In the genomic region with DNA sequence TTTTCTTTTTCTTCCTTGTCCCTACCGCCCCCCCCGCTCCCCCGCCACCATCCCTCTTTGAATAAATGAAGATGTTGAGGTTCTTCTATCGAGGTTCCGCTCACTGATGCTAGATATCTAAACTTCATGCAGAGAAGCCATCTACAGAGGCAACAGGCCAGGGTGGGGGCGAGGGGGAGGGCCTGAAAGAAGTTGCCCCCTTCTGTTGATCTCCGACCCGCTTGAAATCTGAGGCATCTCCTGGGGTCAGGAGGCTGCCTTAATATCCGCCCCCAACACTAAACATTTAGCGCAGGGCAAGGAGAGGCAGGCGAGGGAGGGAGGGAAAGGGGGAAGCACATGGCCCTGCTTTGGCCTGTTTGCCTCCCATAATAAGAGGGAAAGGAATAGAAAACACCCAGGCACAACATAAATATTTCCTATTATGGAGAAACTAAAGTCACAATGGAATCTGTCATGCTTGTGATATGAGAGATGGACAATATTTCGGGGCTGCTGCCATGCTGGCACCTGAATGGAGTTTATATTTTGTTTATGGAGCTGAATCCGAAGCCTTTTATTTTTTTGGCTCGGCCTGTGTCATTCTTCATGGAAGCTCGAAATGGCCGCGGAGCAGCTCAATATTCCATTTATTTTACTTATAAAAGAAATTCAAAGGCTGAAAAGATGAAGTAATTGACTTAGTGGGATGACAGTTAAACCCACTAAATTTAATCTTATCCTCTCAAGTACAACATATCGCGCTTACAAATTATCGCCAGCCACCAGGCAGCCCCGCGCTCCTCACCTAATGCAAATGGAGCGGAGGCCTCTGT, we compare ENCODE assay signal across 9 cellular contexts.
A peak's percentile ranks its signal among the peaks of the same experiment; 100 is the strongest.
DNase-seq lines count a peak whose midpoint lies in the region; ATAC-seq and TF ChIP-seq lines count a peak whose summit lies in the region.
"Had no signal": no experiment of that assay in that cellular context is flagged by ENCODE, and none has a peak within 500 bp of the region (broad histone marks: within the 10 kb centered on the region; RNA-seq: fewer than 3 reads in every experiment).

No MANE protein-coding gene starts in this region.

- no peak for TF ChIP-seq EP300 in SK-N-SH (IDR thresholded peaks at IDR 0.05; ENCODE audit: borderline replicate concordance in 1 of 2, low read depth in 1 of 2, low read length in 1 of 2)

- H3F3A ChIP-seq in SK-N-SH (replicated peaks; ENCODE audit: insufficient read depth) = no peaks in the 10 kb centered on the region

- H3K4me2 ChIP-seq in SK-N-SH = peak overlapping the region; percentile 56

- CTCF ChIA-PET in SK-N-SH (lab: Yijun Ruan, JAX) = no interaction called here

- no peaks in the 10 kb centered on the region; a peak in 1 of 4 replicates for H3K4me1 ChIP-seq in SK-N-SH (ENCODE audit: control insufficient read depth in 1 of 2, insufficient read depth in 2 of 2, low read depth in 1 of 2, low read length in 1 of 2)
- H3K4me1 ChIP-seq in subcutaneous abdominal adipose tissue (ENCODE audit: control insufficient read depth in 5 of 5, insufficient read depth in 5 of 5, low read length in 5 of 5) = peaks cover 0 to 16% (median 15%) of the 10 kb centered on the region in 5 donors

- no peaks in the 10 kb centered on the region for H4K20me1 ChIP-seq in SK-N-SH (ENCODE audit: insufficient read depth)

- no peak for TF ChIP-seq RAD21 in SK-N-SH (IDR thresholded peaks at IDR 0.05; ENCODE audit: low read length)

- POLR2A ChIA-PET in SK-N-SH (lab: Yijun Ruan, JAX) = no interaction called here

- no peaks in the 10 kb centered on the region for H3K79me2 ChIP-seq in SK-N-SH (ENCODE audit: insufficient read depth)

- H3K27ac ChIP-seq in SK-N-SH (ENCODE audit: low read depth in 2 of 2, low read length in 1 of 2) (no peak overlapping the region), subcutaneous abdominal adipose tissue (ENCODE audit: low read depth, low read length) (peak overlapping the region; percentile 54)

- no peak for TF ChIP-seq CTCF in SK-N-SH (IDR thresholded peaks at IDR 0.05)

- whole genome bisulfite sequencing in SK-N-SH (ENCODE audit: low lambda C conversion rate) = 57% methylated on average over 23 of the region's 23 CpGs

- H3K9me3 ChIP-seq in SK-N-SH = no peaks in the 10 kb centered on the region
- no peaks in the 10 kb centered on the region for H3K9me3 ChIP-seq in subcutaneous abdominal adipose tissue (ENCODE audit: control insufficient read depth in 5 of 5, low read length in 5 of 5)

- H3K36me3 ChIP-seq in SK-N-SH (replicated peaks in 1 of 2; ENCODE audit: control insufficient read depth in 1 of 2, insufficient read depth in 2 of 2, low read length in 1 of 2) (no peaks in the 10 kb centered on the region), subcutaneous abdominal adipose tissue (ENCODE audit: control insufficient read depth in 5 of 5, insufficient read depth in 5 of 5, low read length in 5 of 5) (no peaks in the 10 kb centered on the region)

- H3K9ac ChIP-seq in SK-N-SH (no peak overlapping the region), subcutaneous abdominal adipose tissue (ENCODE audit: low read length in 5 of 5) (peak overlapping the region in 4 of 5 donors; percentile 43 to 72 (median 50))

- H3K27me3 ChIP-seq in SK-N-SH (ENCODE audit: insufficient read depth) = 0 out of 2 replicates have a peak, but pooled peaks cover 8% of the 10 kb centered on the region
- H3K27me3 ChIP-seq in subcutaneous abdominal adipose tissue (ENCODE audit: control insufficient read depth in 5 of 5, insufficient read depth in 4 of 5, low read length in 5 of 5) = peaks cover 0 to 11% (median 2%) of the 10 kb centered on the region in 5 donors

- DNase-seq in SK-N-SH = no peak
- DNase-seq in amniotic epithelial cell (ENCODE audit: low read depth) = peak; percentile 1
- DNase-seq in left kidney (ENCODE audit: low read depth, low spot score) = peak; percentile 57
- DNase-seq in iPS-NIHi11 (ENCODE audit: low spot score) = no peak
- no peak for DNase-seq in OCI-M1 (lab: John Stamatoyannopoulos, UW)
- DNase-seq: ACHN had no signal

- ATAC-seq in SK-N-SH treated with all-trans-retinoic acid at 6 μM for 48 hours (no peak), HG03280 (IDR thresholded peaks at IDR 0.05; ENCODE audit: unreplicated experiment) (no peak)

- H3K4me3 ChIP-seq in SK-N-SH (ENCODE audit: low read depth in 2 of 2, low read length in 1 of 2) (peak overlapping the region; percentile 37 to 50), subcutaneous abdominal adipose tissue (ENCODE audit: low read depth in 1 of 5, low read length in 5 of 5) (peak overlapping the region; percentile 61 to 85 (median 76))

- peak overlapping the region; percentile 87 for H2AFZ ChIP-seq in SK-N-SH (ENCODE audit: low read depth)

- H3K9me2 ChIP-seq in SK-N-SH = no peaks in the 10 kb centered on the region

TF ChIP-seq in SK-N-SH, 30 proteins besides CTCF, POLR2A, EP300 and RAD21:
- TF ChIP-seq TEAD4 (IDR thresholded peaks at IDR 0.05; ENCODE audit: borderline replicate concordance, insufficient read depth) (no peak), TCF12 (IDR thresholded peaks at IDR 0.05) (no peak), EZH2phosphoT487 (IDR thresholded peaks at IDR 0.05; ENCODE audit: borderline replicate concordance, low read depth) (no peak), GABPA (IDR thresholded peaks at IDR 0.05; ENCODE audit: low read depth) (no peak)
- TF ChIP-seq, protein P1, sequence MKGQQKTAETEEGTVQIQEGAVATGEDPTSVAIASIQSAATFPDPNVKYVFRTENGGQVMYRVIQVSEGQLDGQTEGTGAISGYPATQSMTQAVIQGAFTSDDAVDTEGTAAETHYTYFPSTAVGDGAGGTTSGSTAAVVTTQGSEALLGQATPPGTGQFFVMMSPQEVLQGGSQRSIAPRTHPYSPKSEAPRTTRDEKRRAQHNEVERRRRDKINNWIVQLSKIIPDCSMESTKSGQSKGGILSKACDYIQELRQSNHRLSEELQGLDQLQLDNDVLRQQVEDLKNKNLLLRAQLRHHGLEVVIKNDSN (IDR thresholded peaks at IDR 0.05; ENCODE audit: borderline replicate concordance, low read depth) = no peak
- TF ChIP-seq, protein P2, sequence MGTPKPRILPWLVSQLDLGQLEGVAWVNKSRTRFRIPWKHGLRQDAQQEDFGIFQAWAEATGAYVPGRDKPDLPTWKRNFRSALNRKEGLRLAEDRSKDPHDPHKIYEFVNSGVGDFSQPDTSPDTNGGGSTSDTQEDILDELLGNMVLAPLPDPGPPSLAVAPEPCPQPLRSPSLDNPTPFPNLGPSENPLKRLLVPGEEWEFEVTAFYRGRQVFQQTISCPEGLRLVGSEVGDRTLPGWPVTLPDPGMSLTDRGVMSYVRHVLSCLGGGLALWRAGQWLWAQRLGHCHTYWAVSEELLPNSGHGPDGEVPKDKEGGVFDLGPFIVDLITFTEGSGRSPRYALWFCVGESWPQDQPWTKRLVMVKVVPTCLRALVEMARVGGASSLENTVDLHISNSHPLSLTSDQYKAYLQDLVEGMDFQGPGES (IDR thresholded peaks at IDR 0.05; ENCODE audit: low read depth, low read length) = no peak
TF ChIP-seq in SK-N-SH: peak in this region for 0.

TF ChIP-seq in SK-N-SH treated with all-trans-retinoic acid at 6 μM for 48 hours, 23 proteins besides CTCF, POLR2A, EP300 and RAD21:
- TF ChIP-seq ZFP30 (CRISPR knock-in tag; IDR thresholded peaks at IDR 0.05) (no peak), PPARA (CRISPR knock-in tag; IDR thresholded peaks at IDR 0.05; ENCODE audit: borderline replicate concordance) (no peak), RARB (CRISPR knock-in tag; IDR thresholded peaks at IDR 0.05) (no peak)
- TF ChIP-seq, protein P3, sequence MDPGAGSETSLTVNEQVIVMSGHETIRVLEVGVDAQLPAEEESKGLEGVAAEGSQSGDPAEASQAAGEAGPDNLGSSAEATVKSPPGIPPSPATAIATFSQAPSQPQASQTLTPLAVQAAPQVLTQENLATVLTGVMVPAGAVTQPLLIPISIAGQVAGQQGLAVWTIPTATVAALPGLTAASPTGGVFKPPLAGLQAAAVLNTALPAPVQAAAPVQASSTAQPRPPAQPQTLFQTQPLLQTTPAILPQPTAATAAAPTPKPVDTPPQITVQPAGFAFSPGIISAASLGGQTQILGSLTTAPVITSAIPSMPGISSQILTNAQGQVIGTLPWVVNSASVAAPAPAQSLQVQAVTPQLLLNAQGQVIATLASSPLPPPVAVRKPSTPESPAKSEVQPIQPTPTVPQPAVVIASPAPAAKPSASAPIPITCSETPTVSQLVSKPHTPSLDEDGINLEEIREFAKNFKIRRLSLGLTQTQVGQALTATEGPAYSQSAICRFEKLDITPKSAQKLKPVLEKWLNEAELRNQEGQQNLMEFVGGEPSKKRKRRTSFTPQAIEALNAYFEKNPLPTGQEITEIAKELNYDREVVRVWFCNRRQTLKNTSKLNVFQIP (CRISPR knock-in tag; IDR thresholded peaks at IDR 0.05; ENCODE audit: borderline replicate concordance, low read depth) = no peak
TF ChIP-seq in SK-N-SH treated with all-trans-retinoic acid at 6 μM for 48 hours: peak in this region for 0.

Comparison
In these comparisons a context has a peak if more than half of its experiments do, and no peak if none do; other contexts are left out.
1. DNase-seq: peak in amniotic epithelial cell (single experiment) and left kidney (single experiment); none in SK-N-SH (single experiment), iPS-NIHi11 (single experiment) and OCI-M1 (single experiment).